In the genomic region with DNA sequence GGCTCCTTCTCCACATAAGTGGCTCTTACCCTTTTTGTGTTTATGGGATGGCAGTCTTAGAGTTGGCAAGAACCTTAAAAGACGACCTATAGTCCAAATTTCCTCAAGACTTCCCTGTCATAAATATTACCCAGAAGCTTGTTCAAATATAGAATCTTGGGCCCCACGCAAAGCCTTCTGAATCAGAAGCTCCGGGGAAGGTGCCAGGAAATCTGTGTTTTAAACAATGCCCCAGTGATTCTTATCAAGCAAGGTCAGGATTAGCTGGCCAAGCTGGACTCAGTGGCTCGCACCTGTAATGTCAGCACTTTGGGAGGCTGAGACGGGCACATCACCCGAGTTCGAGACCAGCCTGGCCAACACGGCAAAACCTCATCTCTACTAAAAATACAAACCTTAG, we compare ENCODE assay signal across 18 cellular contexts.
DNase-seq lines count a peak whose midpoint lies in the region; ATAC-seq, FAIRE-seq and TF ChIP-seq lines count a peak whose summit lies in the region.
"Had no signal": no experiment of that assay in that cellular context is flagged by ENCODE, and none has a peak within 500 bp of the region (broad histone marks: within the 10 kb centered on the region; RNA-seq: fewer than 3 reads in every experiment).

No MANE protein-coding gene starts in this region.

- no peak for TF ChIP-seq CTCF in HEK293 (tag by site-specific recombination; IDR thresholded peaks at IDR 0.05)
- no peak for TF ChIP-seq CTCF in adrenal gland (IDR thresholded peaks at IDR 0.05)
- no peak for TF ChIP-seq CTCF in fibroblast of pulmonary artery (IDR thresholded peaks at IDR 0.05; ENCODE audit: low read length, missing control alignments)

- intact Hi-C loops in adrenal gland (cut with DNase I), result no loop called here

- WGBS in adrenal gland, 4 donors, result 13 to 53% (median 45%) methylated on average over 5 to 8 of the region's 8 CpGs
- 31 to 61% (median 50%) methylated on average over 8 of the region's 8 CpGs for WGBS in small intestine, 3 donors

- H3K4me3 ChIP-seq in HEK293 (ENCODE audit: low read depth, low read length) (no peak overlapping the region), adrenal gland (no peak overlapping the region), fibroblast of pulmonary artery (replicated peaks; ENCODE audit: low read depth, low read length) (no peak overlapping the region), small intestine (ENCODE audit: low read depth in 1 of 2, low read length in 2 of 2) (no peak overlapping the region)
- H3K4me3 ChIP-seq: cardiac muscle cell had no signal

- ATAC-seq in GM19463 (IDR thresholded peaks at IDR 0.05; ENCODE audit: unreplicated experiment), result no peak
- ATAC-seq in HG02970 (IDR thresholded peaks at IDR 0.05; ENCODE audit: low FRiP score, unreplicated experiment), result no peak

- H3K4me1 ChIP-seq in HEK293 (ENCODE audit: control insufficient read depth, insufficient read depth, low read length) (peaks cover 18% of the 10 kb centered on the region), adrenal gland (replicated peaks in 1 of 2) (peaks cover 14 to 57% of the 10 kb centered on the region in 2 donors), small intestine (ENCODE audit: control insufficient read depth in 2 of 2, insufficient read depth in 1 of 2, low read depth in 1 of 2, low read length in 1 of 2) (peaks cover 0 to 7% of the 10 kb centered on the region in 2 donors)

- POLR2A ChIA-PET in HEK293 (lab: Yijun Ruan, JAX), result no interaction called here

- H3K9me3 ChIP-seq in HEK293 (ENCODE audit: control insufficient read depth, insufficient read depth, low read depth, low read length) (no peaks in the 10 kb centered on the region), adrenal gland (replicated peaks in 1 of 3) (no peaks in the 10 kb centered on the region), small intestine (ENCODE audit: control insufficient read depth, low read depth) (no peaks in the 10 kb centered on the region)

- H3K36me3 ChIP-seq in HEK293 (ENCODE audit: control insufficient read depth in 2 of 2, insufficient read depth in 1 of 2, low read length in 2 of 2) (peaks cover 0 to 28% of the 10 kb centered on the region in 2 experiments; a peak in 2 of 3 replicates), adrenal gland (replicated peaks in 1 of 2) (peaks cover 0 to 10% of the 10 kb centered on the region in 2 donors), small intestine (ENCODE audit: control insufficient read depth in 2 of 2, insufficient read depth in 2 of 2, low read length in 2 of 2) (peaks cover 3 to 5% of the 10 kb centered on the region in 2 donors)

- no peaks in the 10 kb centered on the region for H3K27me3 ChIP-seq in adrenal gland
- no peaks in the 10 kb centered on the region for H3K27me3 ChIP-seq in small intestine (ENCODE audit: control insufficient read depth in 2 of 2, insufficient read depth in 2 of 2, low read length in 2 of 2)
- H3K27me3 ChIP-seq: cardiac muscle cell had no signal

- peak; percentile 78 to 89 (median 83) for DNase-seq in adrenal gland
- DNase-seq in fibroblast of pulmonary artery (ENCODE audit: low read depth), result peak; percentile 53
- DNase-seq in small intestine, result peak; percentile 23
- no peak for DNase-seq in NCI-H69 (lab: John Stamatoyannopoulos, UW)
- DNase-seq in cortex of kidney (lab: John Stamatoyannopoulos, UW), result no peak
- DNase-seq: activated effector memory CD4-positive, alpha-beta T cell treated with anti-CD3 and anti-CD28 coated beads, Interleukin-2, amount 50 U/mL, for 16 hours; CD4-positive, alpha-beta memory T cell; effector memory CD4-positive, alpha-beta T cell; GDM1; Karpas-422; NCI-H1694; NCI-H524; stimulated activated CD4-positive, alpha-beta T cell treated with anti-CD3 and anti-CD28 coated beads, Interleukin-15, amount 100 ng/mL, for 24 hours had no signal

- CTCF ChIA-PET in HEK293 (lab: Yijun Ruan, JAX), result interaction anchor here (0.6 to 1.0 kb wide), 3 partner anchors 40 to 97 kb away, joined by 3 to 4 read pairs (median 4); no protein-coding TSS in a partner anchor

- no peak for FAIRE-seq in small intestine (lab: Jason Lieb, UNC)

- H3K27ac ChIP-seq in HEK293 (ENCODE audit: extremely low read depth, low read depth, low read length), result no peak overlapping the region
- H3K27ac ChIP-seq in adrenal gland, result peak overlapping the region in 4 of 5 donors; percentile 5 to 84 (median 58)
- H3K27ac ChIP-seq in small intestine (ENCODE audit: low read depth in 1 of 2, low read length in 1 of 2), result peak overlapping the region; percentile 24 to 84
- H3K27ac ChIP-seq: cardiac muscle cell, HL-60 had no signal

- no peak for TF ChIP-seq POLR2A in adrenal gland (IDR thresholded peaks at IDR 0.05)

TF ChIP-seq in HEK293, 187 proteins besides CTCF, POLR2A, EP300 and RAD21:
- peak; percentile 37; the same call in 1 of the 2 replicates for TF ChIP-seq ZBTB20 (tag by site-specific recombination; IDR thresholded peaks at IDR 0.05)
- no peak for TF ChIP-seq ZSCAN16 (tag by site-specific recombination; IDR thresholded peaks at IDR 0.05)
- 0 out of 2 replicates have a peak, but pooled peaks have one; percentile 51 for TF ChIP-seq OSR2 (tag by site-specific recombination; IDR thresholded peaks at IDR 0.05)
TF ChIP-seq in HEK293: peak in this region for 2.

Comparison
In these comparisons a context has a peak if more than half of its experiments do, and no peak if none do; other contexts are left out.
1. DNase-seq: peak in adrenal gland (7 of 7), fibroblast of pulmonary artery (single experiment) and small intestine (single experiment); none in NCI-H69 (single experiment) and cortex of kidney (single experiment).